34 cellular contexts compared by ENCODE assay signal in the genomic region with DNA sequence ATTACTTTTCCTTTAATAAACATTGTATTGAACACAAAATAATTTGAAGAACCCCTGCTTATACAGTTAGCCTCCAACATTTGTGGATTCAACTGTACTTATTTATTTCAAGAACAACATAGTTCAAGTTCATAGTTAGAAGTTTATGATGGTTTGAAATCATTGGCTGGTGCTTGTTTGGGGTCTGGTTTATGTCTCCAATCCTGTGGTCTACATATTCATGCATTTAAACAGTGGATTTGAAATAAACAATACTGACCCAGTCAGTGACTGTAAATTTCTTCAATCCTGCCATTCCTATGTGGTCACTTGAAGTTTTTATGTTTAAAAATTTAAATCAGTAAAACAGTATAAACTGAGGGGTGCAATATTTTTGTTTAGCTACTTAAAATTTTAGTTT.
DNase-seq lines count a peak whose midpoint lies in the region; ATAC-seq, FAIRE-seq and TF ChIP-seq lines count a peak whose summit lies in the region.
"Had no signal": no experiment of that assay in that cellular context is flagged by ENCODE, and none has a peak within 500 bp of the region (broad histone marks: within the 10 kb centered on the region; RNA-seq: fewer than 3 reads in every experiment).

No MANE protein-coding gene starts in this region.

- no peaks in the 10 kb centered on the region for H4K20me1 ChIP-seq in smooth muscle cell (ENCODE audit: low read depth)
- H4K20me1 ChIP-seq: BLaER1; BLaER1 treated with 17β-estradiol and CSF1 and Interleukin-3, amounts not matched to agents 10 nM and 100 nM had no signal

- no peaks in the 10 kb centered on the region for H3K79me2 ChIP-seq in smooth muscle cell (ENCODE audit: low read depth)

- H2BK12ac ChIP-seq in mesenchymal stem cell (ENCODE audit: low read length in 2 of 2), result no peak overlapping the region

- H2AFZ ChIP-seq in mesenchymal stem cell (ENCODE audit: low read depth, low read length) (no peak overlapping the region), smooth muscle cell (ENCODE audit: low read depth) (no peak overlapping the region)

- no peak overlapping the region for H3K4me3 ChIP-seq in fibroblast of villous mesenchyme (ENCODE audit: low read depth, low read length)
- H3K4me3 ChIP-seq in mesenchymal stem cell (ENCODE audit: insufficient read depth in 1 of 2, low read depth in 1 of 2, low read length in 2 of 2), result no peak overlapping the region
- H3K4me3 ChIP-seq in smooth muscle cell, result no peak overlapping the region
- H3K4me3 ChIP-seq: A549; BLaER1; BLaER1 treated with 17β-estradiol and CSF1 and Interleukin-3, amounts not matched to agents 10 nM and 100 nM had no signal

- no peaks in the 10 kb centered on the region for H3K79me1 ChIP-seq in mesenchymal stem cell (replicated peaks; ENCODE audit: low read length, poor library complexity, severe bottlenecking)

- H2BK120ac ChIP-seq in mesenchymal stem cell (ENCODE audit: low read depth, low read length), result no peak overlapping the region

- H3K4me2 ChIP-seq in mesenchymal stem cell (ENCODE audit: low read length, poor library complexity, severe bottlenecking), result no peak overlapping the region
- H3K4me2 ChIP-seq in smooth muscle cell, result peak overlapping the region; percentile 24
- H3K4me2 ChIP-seq: A549; BLaER1; BLaER1 treated with 17β-estradiol and CSF1 and Interleukin-3, amounts not matched to agents 10 nM and 100 nM had no signal

- no peaks in the 10 kb centered on the region for H3K36me3 ChIP-seq in mesenchymal stem cell (ENCODE audit: control insufficient read depth in 1 of 2, insufficient read depth in 2 of 2, low read depth in 1 of 2, low read length in 2 of 2)
- no peaks in the 10 kb centered on the region for H3K36me3 ChIP-seq in smooth muscle cell (ENCODE audit: low read depth)
- H3K36me3 ChIP-seq: BE2C; BLaER1; BLaER1 treated with 17β-estradiol and CSF1 and Interleukin-3, amounts not matched to agents 10 nM and 100 nM had no signal

- no peaks in the 10 kb centered on the region for H3K27me3 ChIP-seq in mesenchymal stem cell (ENCODE audit: control insufficient read depth in 1 of 2, insufficient read depth in 1 of 2, low read length in 2 of 2)
- H3K27me3 ChIP-seq in smooth muscle cell (ENCODE audit: low read depth), result no peaks in the 10 kb centered on the region
- H3K27me3 ChIP-seq: BE2C; BLaER1; BLaER1 treated with 17β-estradiol and CSF1 and Interleukin-3, amounts not matched to agents 10 nM and 100 nM had no signal

- H3K9ac ChIP-seq in mesenchymal stem cell (ENCODE audit: low read length), result no peak overlapping the region
- no peak overlapping the region for H3K9ac ChIP-seq in smooth muscle cell (ENCODE audit: low read depth)
- H3K9ac ChIP-seq: BLaER1; BLaER1 treated with 17β-estradiol and CSF1 and Interleukin-3, amounts not matched to agents 10 nM and 100 nM had no signal

- no peak overlapping the region for H4K91ac ChIP-seq in mesenchymal stem cell (ENCODE audit: low read length)

- H3K9me3 ChIP-seq in mesenchymal stem cell (ENCODE audit: control insufficient read depth, low read length) (no peaks in the 10 kb centered on the region), smooth muscle cell (replicated peaks; ENCODE audit: low read depth) (no peaks in the 10 kb centered on the region)
- H3K9me3 ChIP-seq: A549; BE2C; BLaER1; BLaER1 treated with 17β-estradiol and CSF1 and Interleukin-3, amounts not matched to agents 10 nM and 100 nM; Caco-2 had no signal

- FAIRE-seq in endometrium (lab: Jason Lieb, UNC), result peak; percentile 92
- FAIRE-seq: A204.1, A549, D721Med had no signal

- no peak overlapping the region for H3K23ac ChIP-seq in mesenchymal stem cell (ENCODE audit: low read length in 2 of 2)

- H2BK5ac ChIP-seq in mesenchymal stem cell (ENCODE audit: low read depth, low read length, poor library complexity, severe bottlenecking), result no peak overlapping the region

- TF ChIP-seq CTCF in fibroblast of villous mesenchyme (IDR thresholded peaks at IDR 0.05; ENCODE audit: insufficient read depth, low read depth, low read length), result no peak
- TF ChIP-seq CTCF in smooth muscle cell (IDR thresholded peaks at IDR 0.05; ENCODE audit: borderline replicate concordance, insufficient read depth, poor library complexity, severe bottlenecking), result no peak

- H3K4ac ChIP-seq in mesenchymal stem cell (ENCODE audit: low read depth in 1 of 2, low read length in 2 of 2), result no peak overlapping the region

- no peak for ATAC-seq in GM19351 (IDR thresholded peaks at IDR 0.05; ENCODE audit: unreplicated experiment)
- ATAC-seq: A549; CD8-positive, alpha-beta T cell had no signal

- H3K27ac ChIP-seq in mesenchymal stem cell (ENCODE audit: low read length, poor library complexity, severe bottlenecking) (no peak overlapping the region), smooth muscle cell (ENCODE audit: low read depth) (peak overlapping the region; percentile 0)
- H3K27ac ChIP-seq: 22Rv1; A549; BLaER1; BLaER1 treated with 17β-estradiol and CSF1 and Interleukin-3, amounts not matched to agents 10 nM and 100 nM; C4-2B had no signal

- H4K8ac ChIP-seq in mesenchymal stem cell (ENCODE audit: low read length), result no peak overlapping the region

- H3F3A ChIP-seq in smooth muscle cell (ENCODE audit: low read depth), result no peaks in the 10 kb centered on the region

- no peak overlapping the region for H3K18ac ChIP-seq in mesenchymal stem cell (ENCODE audit: low read depth in 1 of 2, low read length in 2 of 2)

- H3K14ac ChIP-seq in mesenchymal stem cell (ENCODE audit: low read length in 2 of 2), result no peak overlapping the region

- no peak overlapping the region for H2AK5ac ChIP-seq in mesenchymal stem cell (ENCODE audit: low read length, severe bottlenecking)

- no peak overlapping the region for H2BK15ac ChIP-seq in mesenchymal stem cell (ENCODE audit: low read depth, poor library complexity, severe bottlenecking)

- H3K4me1 ChIP-seq in mesenchymal stem cell (ENCODE audit: control insufficient read depth, insufficient read depth, low read depth, low read length) (no peaks in the 10 kb centered on the region), smooth muscle cell (ENCODE audit: low read depth) (no peaks in the 10 kb centered on the region)
- H3K4me1 ChIP-seq: A549, BE2C, BLaER1, Caco-2 had no signal

- DNase-seq in fibroblast of villous mesenchyme (ENCODE audit: low read depth) (peak; percentile 76), mesenchymal stem cell (peak; percentile 74), smooth muscle cell (lab: John Stamatoyannopoulos, UW; ENCODE audit: unreplicated experiment) (no peak), MV-4-11 (lab: John Stamatoyannopoulos, UW) (no peak), hypothalamus (lab: John Stamatoyannopoulos, UW) (no peak), NCI-H2196 treated with DMSO at 0.1 percent for 48 hours (lab: John Stamatoyannopoulos, UW; ENCODE audit: unreplicated experiment) (no peak)
- DNase-seq: 8988T; ACHN; AML-193; BE2C; C1 segment of cervical spinal cord; Caco-2; Calu3; CD4-positive, alpha-beta memory T cell; CD4-positive, alpha-beta T cell; CD4-positive, CD25-positive, alpha-beta regulatory T cell; CD8-positive, alpha-beta memory T cell; CD8-positive, alpha-beta T cell; COR-L47; DMS 273 treated with DMSO at 0.1 percent for 48 hours; DMS153; DMS79; DMS79 treated with DMSO at 0.1 percent for 48 hours; DND-41; EL had no signal

Comparison
In these comparisons a context has a peak if more than half of its experiments do, and no peak if none do; other contexts are left out.
1. DNase-seq: peak in fibroblast of villous mesenchyme (single experiment) and mesenchymal stem cell (single experiment); none in smooth muscle cell (single experiment), MV-4-11 (single experiment), hypothalamus (0 of 51) and NCI-H2196 treated with DMSO at 0.1 percent for 48 hours (single experiment).